Comparison of ENCODE assay signal across 10 cellular contexts in the genomic region with DNA sequence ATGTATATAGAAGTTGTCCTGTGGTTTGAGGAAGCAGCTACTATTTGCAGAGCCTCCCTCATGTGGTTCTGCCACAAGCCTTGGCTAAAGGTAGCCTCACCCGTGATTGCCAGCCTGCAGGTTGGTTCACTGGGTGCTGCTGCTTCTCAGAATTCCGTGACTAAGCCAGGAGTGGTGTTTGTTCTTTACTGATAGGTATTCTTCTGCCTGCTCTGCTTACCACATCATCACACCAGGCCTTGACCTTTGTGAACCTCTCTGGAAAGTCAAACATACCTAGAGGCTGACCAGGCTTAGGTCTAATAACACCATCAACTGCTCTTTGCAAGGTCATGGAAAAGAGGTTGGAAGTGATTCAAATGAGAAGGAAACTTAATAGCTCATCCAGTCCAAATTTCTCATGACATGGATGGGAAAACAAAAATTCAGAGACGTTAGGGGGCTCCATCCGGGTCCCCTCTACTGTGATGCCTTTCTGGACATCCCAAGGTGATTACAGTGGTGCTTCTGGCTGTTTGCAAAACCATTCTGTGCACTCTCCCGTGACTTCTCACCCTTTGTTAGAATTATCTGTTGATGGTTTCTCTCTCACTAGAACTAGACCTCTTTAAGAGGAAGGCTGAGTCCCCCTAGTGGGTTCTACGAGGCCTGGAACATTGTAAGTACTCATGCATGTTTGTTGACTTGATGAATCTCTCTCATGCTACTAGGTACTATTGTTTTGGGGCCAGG. TPM values are rescaled to one million over a fixed set of nuclear protein-coding genes. Genes with fewer than 3 reads are reported as not detected.
DNase-seq lines count a peak whose midpoint lies in the region; ATAC-seq, FAIRE-seq and TF ChIP-seq lines count a peak whose summit lies in the region.
"Had no signal": no experiment of that assay in that cellular context is flagged by ENCODE, and none has a peak within 500 bp of the region (broad histone marks: within the 10 kb centered on the region; RNA-seq: fewer than 3 reads in every experiment).

No MANE protein-coding gene starts in this region.

- no peak overlapping the region for H3K27ac ChIP-seq in epithelial cell of prostate
- H3K27ac ChIP-seq in small intestine (ENCODE audit: low read depth in 1 of 2, low read length in 1 of 2), result no peak overlapping the region
- no peak overlapping the region for H3K27ac ChIP-seq in uterus

- H3K4me1 ChIP-seq in small intestine (ENCODE audit: control insufficient read depth in 2 of 2, insufficient read depth in 1 of 2, low read depth in 1 of 2, low read length in 1 of 2) (no peaks in the 10 kb centered on the region), uterus (no peaks in the 10 kb centered on the region)

- no peak for TF ChIP-seq CTCF in uterus (IDR thresholded peaks at IDR 0.05)

- no peak for TF ChIP-seq POLR2A in uterus (IDR thresholded peaks at IDR 0.05)

- H3K27me3 Mint-ChIP-seq in activated CD8-positive, alpha-beta memory T cell treated with anti-CD3 and anti-CD28 coated beads, Interleukin-2, amount 10 ng/mL, durations not matched to agents 7 days and 5 days, result peaks cover 5% of the 10 kb centered on the region

- in situ Hi-C loops in G401 (cut with HindIII; ENCODE audit: low sequenced_read_pairs), result no loop called here

- H3K27me3 ChIP-seq in small intestine (ENCODE audit: control insufficient read depth in 2 of 2, insufficient read depth in 2 of 2, low read length in 2 of 2) (no peaks in the 10 kb centered on the region), uterus (no peaks in the 10 kb centered on the region)

- no peak overlapping the region for H3K27ac Mint-ChIP-seq in activated CD8-positive, alpha-beta memory T cell treated with anti-CD3 and anti-CD28 coated beads, Interleukin-2, amount 10 ng/mL, durations not matched to agents 7 days and 5 days

- H3K4me1 Mint-ChIP-seq in activated CD8-positive, alpha-beta memory T cell treated with anti-CD3 and anti-CD28 coated beads, Interleukin-2, amount 10 ng/mL, durations not matched to agents 7 days and 5 days, result peaks cover 10% of the 10 kb centered on the region

- ATAC-seq in activated CD8-positive, alpha-beta memory T cell treated with anti-CD3 and anti-CD28 coated beads, Interleukin-2, amount 10 ng/mL, durations not matched to agents 7 days and 5 days, result peak; percentile 63
- no peak for ATAC-seq in GM18498 (IDR thresholded peaks at IDR 0.05; ENCODE audit: unreplicated experiment)

- peaks cover 7% of the 10 kb centered on the region for H3K9me3 Mint-ChIP-seq in activated CD8-positive, alpha-beta memory T cell treated with anti-CD3 and anti-CD28 coated beads, Interleukin-2, amount 10 ng/mL, durations not matched to agents 7 days and 5 days (ENCODE audit: low read depth)

- peaks cover 21% of the 10 kb centered on the region for H3K36me3 Mint-ChIP-seq in activated CD8-positive, alpha-beta memory T cell treated with anti-CD3 and anti-CD28 coated beads, Interleukin-2, amount 10 ng/mL, durations not matched to agents 7 days and 5 days

- no peak overlapping the region for H3K4me3 Mint-ChIP-seq in activated CD8-positive, alpha-beta memory T cell treated with anti-CD3 and anti-CD28 coated beads, Interleukin-2, amount 10 ng/mL, durations not matched to agents 7 days and 5 days

- CTCF ChIA-PET in activated CD8-positive, alpha-beta memory T cell treated with anti-CD3 and anti-CD28 coated beads, Interleukin-2, amount 10 ng/mL, durations not matched to agents 7 days and 5 days (lab: Charles Lee), result interaction anchor here (1.0 to 1.3 kb wide), 3 partner anchors 59 to 538 kb away, joined by 3 to 4 read pairs (median 3); no protein-coding TSS in a partner anchor

- no peaks in the 10 kb centered on the region for H3K9me3 ChIP-seq in small intestine (ENCODE audit: control insufficient read depth, low read depth)
- no peaks in the 10 kb centered on the region for H3K9me3 ChIP-seq in uterus

- intact Hi-C loops in uterus (cut with DNase I; ENCODE audit: low total_unique reads), result no loop called here

- H3K4me3 ChIP-seq in small intestine (ENCODE audit: low read depth in 1 of 2, low read length in 2 of 2) (no peak overlapping the region), uterus (no peak overlapping the region)

- WGBS in small intestine, 3 donors, result 61 to 65% (median 64%) methylated on average over 6 of the region's 6 CpGs

- H3K36me3 ChIP-seq in small intestine (ENCODE audit: control insufficient read depth in 2 of 2, insufficient read depth in 2 of 2, low read length in 2 of 2) (no peaks in the 10 kb centered on the region), uterus (no peaks in the 10 kb centered on the region)

- FAIRE-seq in small intestine (lab: Jason Lieb, UNC), result no peak
- FAIRE-seq: TTC549 had no signal

- no peak for DNase-seq in activated CD8-positive, alpha-beta memory T cell treated with anti-CD3 and anti-CD28 coated beads, Interleukin-2, amount 10 ng/mL, durations not matched to agents 7 days and 5 days
- no peak for DNase-seq in activated CD8-positive, alpha-beta memory T cell treated with anti-CD3 and anti-CD28 coated beads, Interleukin-2, amount 50 U/mL, for 4 hours
- DNase-seq in NAMALWA (ENCODE audit: low spot score), result peak; percentile 62
- peak; percentile 68 for DNase-seq in epithelial cell of prostate (ENCODE audit: low read depth, low spot score)
- peak; percentile 12 for DNase-seq in small intestine
- no peak for DNase-seq in uterus
- no peak for DNase-seq in G401 (ENCODE audit: low spot score)
- DNase-seq: DMS153 had no signal

RNA-seq across cellular contexts. Expression of gene SOCS2, which starts 8.5 kb away (rescaled TPM):
- 10 to 100 TPM; 24.6 to 33.9 TPM for total RNA-seq in activated CD8-positive, alpha-beta memory T cell treated with anti-CD3 and anti-CD28 coated beads, Interleukin-2, amount 10 ng/mL, durations not matched to agents 7 days and 5 days
- 10 to 100 TPM; 10.8 to 14.7 (median 11.6) TPM for polyA plus RNA-seq in small intestine
- total RNA-seq in uterus, result 100 to 1,000 TPM in 2 of 4 donors, 10 to 100 TPM in 2; 55.0 to 345 (median 112) TPM
- not detected in 2 replicates for total RNA-seq in G401 (2014; rRNA removed; shearing (Covaris generic))

Comparison
In these comparisons a context has a peak if more than half of its experiments do, and no peak if none do; other contexts are left out.
1. DNase-seq: peak in NAMALWA (single experiment), epithelial cell of prostate (single experiment) and small intestine (single experiment); none in activated CD8-positive, alpha-beta memory T cell treated with anti-CD3 and anti-CD28 coated beads, Interleukin-2, amount 10 ng/mL, durations not matched to agents 7 days and 5 days (single experiment), activated CD8-positive, alpha-beta memory T cell treated with anti-CD3 and anti-CD28 coated beads, Interleukin-2, amount 50 U/mL, for 4 hours (single experiment), uterus (0 of 2) and G401 (single experiment).
2. RNA of gene SOCS2, which starts 8.5 kb away (total RNA-seq): 55.0 to 345 TPM in uterus and 24.6 to 33.9 TPM in activated CD8-positive, alpha-beta memory T cell treated with anti-CD3 and anti-CD28 coated beads, Interleukin-2, amount 10 ng/mL, durations not matched to agents 7 days and 5 days; not detected in G401; every median in the first group is over 10 times any median in the second.